21 cellular contexts compared by ENCODE assay signal in the genomic region with DNA sequence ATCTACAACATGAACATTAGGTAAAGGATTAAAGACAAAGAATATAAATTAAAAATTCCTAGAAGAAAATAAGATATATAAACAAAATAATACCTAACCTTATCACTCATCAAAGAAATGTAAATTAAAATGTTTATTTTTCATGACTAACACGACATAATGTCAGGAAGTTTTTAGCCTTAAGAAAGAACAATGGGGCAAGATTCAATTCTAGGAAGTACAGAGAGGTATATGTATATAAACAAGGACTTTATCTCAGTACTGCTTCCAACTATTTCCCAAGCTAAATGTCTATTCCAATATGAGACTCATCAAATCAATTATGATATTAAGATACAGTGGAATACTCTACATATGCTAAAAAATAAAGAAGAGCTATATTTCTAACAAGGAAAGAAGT.
"Had no signal": no experiment of that assay in that cellular context is flagged by ENCODE, and none has a peak within 500 bp of the region (broad histone marks: within the 10 kb centered on the region; RNA-seq: fewer than 3 reads in every experiment).

No MANE protein-coding gene starts in this region.

- H3K9me3 ChIP-seq: esophagus muscularis mucosa, right atrium auricular region, sigmoid colon, stomach, thoracic aorta, transverse colon had no signal

- DNase-seq: cerebellar nuclear complex; foreskin fibroblast; head of caudate nucleus; left colon; left ventricle myocardium superior; mesenchymal stem cell; midbrain; naive B cell; occipital lobe; sigmoid colon; stimulated activated CD4-positive, alpha-beta T cell treated with anti-CD3 and anti-CD28 coated beads, Interleukin-2, amount 100 ng/mL, for 24 hours; stimulated activated CD4-positive, alpha-beta T cell treated with anti-CD3 and anti-CD28 coated beads, Interleukin-4, amount 100 ng/mL, for 4 hours; stimulated activated naive B cell treated with anti-CD40 and anti-IgM and Interleukin-4, amounts not matched to agents 10 μg/mL and 1 μg/mL and 100 μg/mL, for 72 hours; stomach; substantia nigra; transverse colon had no signal

- H3K27me3 Mint-ChIP-seq: dendritic cell treated with granulocyte-macrophage colony-stimulating factor and Interleukin-4, amounts not matched to agents 40 ng/mL and 50 ng/mL, for 4 days; naive B cell; stimulated activated naive B cell treated with anti-CD40 and anti-IgM and Interleukin-4, amounts not matched to agents 10 μg/mL and 1 μg/mL and 100 μg/mL, for 72 hours had no signal

- H3K4me3 Mint-ChIP-seq: dendritic cell treated with granulocyte-macrophage colony-stimulating factor and Interleukin-4, amounts not matched to agents 40 ng/mL and 50 ng/mL, for 4 days; naive B cell; nephron; stimulated activated naive B cell treated with anti-CD40 and anti-IgM and Interleukin-4, amounts not matched to agents 10 μg/mL and 1 μg/mL and 100 μg/mL, for 72 hours had no signal

- H3K4me1 Mint-ChIP-seq: naive B cell; nephron; stimulated activated naive B cell treated with anti-CD40 and anti-IgM and Interleukin-4, amounts not matched to agents 10 μg/mL and 1 μg/mL and 100 μg/mL, for 72 hours had no signal

- H3K9me3 Mint-ChIP-seq: dendritic cell treated with granulocyte-macrophage colony-stimulating factor and Interleukin-4, amounts not matched to agents 40 ng/mL and 50 ng/mL, for 4 days; naive B cell; nephron; stimulated activated naive B cell treated with anti-CD40 and anti-IgM and Interleukin-4, amounts not matched to agents 10 μg/mL and 1 μg/mL and 100 μg/mL, for 72 hours had no signal

- ATAC-seq: left colon; left ventricle myocardium superior; stimulated activated naive B cell treated with anti-CD40 and anti-IgM and Interleukin-4, amounts not matched to agents 10 μg/mL and 1 μg/mL and 100 μg/mL, for 72 hours had no signal

- H3K27ac Mint-ChIP-seq: dendritic cell treated with granulocyte-macrophage colony-stimulating factor and Interleukin-4, amounts not matched to agents 40 ng/mL and 50 ng/mL, for 4 days; nephron; stimulated activated naive B cell treated with anti-CD40 and anti-IgM and Interleukin-4, amounts not matched to agents 10 μg/mL and 1 μg/mL and 100 μg/mL, for 72 hours had no signal
